ENCODE assay signal across 8 cellular contexts in genomic region chr11:66288138-66288865, GRCh38. TPM values are rescaled to one million over a fixed set of nuclear protein-coding genes. Genes with fewer than 3 reads are reported as not detected.
A peak's percentile ranks its signal among the peaks of the same experiment; 100 is the strongest.
DNase-seq lines count a peak whose midpoint lies in the region; ATAC-seq and TF ChIP-seq lines count a peak whose summit lies in the region.

No MANE protein-coding gene starts in this region.

- no peaks in the 10 kb centered on the region for H3K9me3 ChIP-seq in NT2/D1 (ENCODE audit: insufficient read depth, low read length)
- H3K9me3 ChIP-seq in effector memory CD4-positive, alpha-beta T cell (ENCODE audit: control insufficient read depth, low read length): no peaks in the 10 kb centered on the region

- ATAC-seq in natural killer cell (no peak), GM21717 (IDR thresholded peaks at IDR 0.05; ENCODE audit: unreplicated experiment) (no peak)

- peak overlapping the region; percentile 81 for H3K27ac ChIP-seq in effector memory CD4-positive, alpha-beta T cell (ENCODE audit: insufficient read depth, low read length, poor library complexity, severe bottlenecking)

- H3K9ac ChIP-seq in NT2/D1 (ENCODE audit: insufficient read length, low read depth): peak overlapping the region; percentile 95

- H3K4me3 ChIP-seq in NT2/D1 (ENCODE audit: insufficient read length, low read depth): peak overlapping the region; percentile 90
- peak overlapping the region; percentile 72 for H3K4me3 ChIP-seq in effector memory CD4-positive, alpha-beta T cell (ENCODE audit: insufficient read depth, low read depth, low read length, poor library complexity, severe bottlenecking)

- DNase-seq in DMS53 (lab: John Stamatoyannopoulos, UW): peak; percentile 80
- DNase-seq in DMS53 treated with DMSO at 0.1 percent for 48 hours (lab: John Stamatoyannopoulos, UW; ENCODE audit: unreplicated experiment): no peak
- no peak for DNase-seq in NT2/D1 (ENCODE audit: low read depth, low spot score)
- DNase-seq in effector memory CD4-positive, alpha-beta T cell: no peak
- no peak for DNase-seq in natural killer cell
- DNase-seq in central memory CD4-positive, alpha-beta T cell: no peak
- DNase-seq in stimulated activated CD4-positive, alpha-beta T cell treated with anti-CD3 and anti-CD28 coated beads, Interleukin-4, amount 100 ng/mL, for 24 hours: no peak

- no peaks in the 10 kb centered on the region for H3K9me3 Mint-ChIP-seq in natural killer cell

- peaks cover 37% of the 10 kb centered on the region for H3K27me3 ChIP-seq in NT2/D1 (ENCODE audit: insufficient read depth, insufficient read length)
- peaks cover 10% of the 10 kb centered on the region for H3K27me3 ChIP-seq in effector memory CD4-positive, alpha-beta T cell (replicated peaks; ENCODE audit: control insufficient read depth, insufficient read depth, low read length, poor library complexity, severe bottlenecking)

- no peak for TF ChIP-seq CTCF in natural killer cell (IDR thresholded peaks at IDR 0.05)

- H3K4me1 Mint-ChIP-seq in natural killer cell: peaks cover 24 to 44% of the 10 kb centered on the region in 2 donors

- intact Hi-C loops in natural killer cell (cut with micrococcal nuclease): no loop called here

- peaks cover 41% of the 10 kb centered on the region for H3K36me3 ChIP-seq in NT2/D1 (ENCODE audit: insufficient read depth, insufficient read length, low read length)
- no peaks in the 10 kb centered on the region for H3K36me3 ChIP-seq in effector memory CD4-positive, alpha-beta T cell (ENCODE audit: control insufficient read depth, insufficient read depth, low read length)

- peaks cover 27% of the 10 kb centered on the region for H3K4me1 ChIP-seq in NT2/D1 (ENCODE audit: insufficient read depth, insufficient read length)
- H3K4me1 ChIP-seq in effector memory CD4-positive, alpha-beta T cell (ENCODE audit: control insufficient read depth, insufficient read depth, low read length, poor library complexity, severe bottlenecking): peaks cover 25% of the 10 kb centered on the region

- H3K27me3 Mint-ChIP-seq in natural killer cell (ENCODE audit: low read depth in 2 of 2): peaks cover 22 to 23% of the 10 kb centered on the region in 2 donors

- H3K27ac Mint-ChIP-seq in natural killer cell: peak overlapping the region; percentile 87 to 89

- H3K36me3 Mint-ChIP-seq in natural killer cell: no peaks in the 10 kb centered on the region

- H3K4me3 Mint-ChIP-seq in natural killer cell: peak overlapping the region; percentile 90

RNA-seq across cellular contexts. Expression of gene YIF1A, which starts 0.6 kb away (rescaled TPM):
- total RNA-seq in natural killer cell: 10 to 100 TPM; 21.9 to 28.5 (median 23.6) TPM

RNA-seq across cellular contexts. Expression of gene TMEM151A, which starts 3.4 kb away (rescaled TPM):
- total RNA-seq in natural killer cell: not detected

RNA-seq across cellular contexts. Expression of gene CNIH2, which starts 10.3 kb away (rescaled TPM):
- 1 to 10 TPM; 6.3 to 8.8 (median 7.1) TPM for total RNA-seq in natural killer cell

RNA-seq across cellular contexts. Expression of gene RAB1B, which starts 19.9 kb away (rescaled TPM):
- total RNA-seq in natural killer cell: 100 to 1,000 TPM; 116 to 144 (median 132) TPM

RNA-seq across cellular contexts. Expression of gene CD248, which starts 28.5 kb away (rescaled TPM):
- total RNA-seq in natural killer cell: under 1 TPM; 0.23 to 0.40 (median 0.32) TPM
